14 cellular contexts compared by ENCODE assay signal in genomic region chr13:39044536-39044935, GRCh38.
DNase-seq lines count a peak whose midpoint lies in the region; ATAC-seq and TF ChIP-seq lines count a peak whose summit lies in the region.
"Had no signal": no experiment of that assay in that cellular context is flagged by ENCODE, and none has a peak within 500 bp of the region (broad histone marks: within the 10 kb centered on the region; RNA-seq: fewer than 3 reads in every experiment).

No MANE protein-coding gene starts in this region.

- peaks cover 0 to 31% of the 10 kb centered on the region in 2 experiments; a peak in 2 of 3 replicates for H3K36me3 ChIP-seq in HEK293 (ENCODE audit: control insufficient read depth in 2 of 2, insufficient read depth in 1 of 2, low read length in 2 of 2)

- peak; percentile 32 for DNase-seq in GM13976 (ENCODE audit: low spot score)
- no peak for DNase-seq in NCI-H146 treated with DMSO at 0.1 percent for 48 hours (lab: John Stamatoyannopoulos, UW; ENCODE audit: unreplicated experiment)
- no peak for DNase-seq in cerebellar nuclear complex (lab: John Stamatoyannopoulos, UW)
- no peak for DNase-seq in activated effector memory CD4-positive, alpha-beta T cell treated with Interleukin-2 at 50 U/mL for 16 hours
- DNase-seq in activated naive CD4-positive, alpha-beta T cell treated with anti-CD3 and anti-CD28 coated beads, Interleukin-2, amount 50 U/mL, for 16 hours, result no peak
- DNase-seq: activated CD4-positive, alpha-beta T cell treated with anti-CD3 and anti-CD28 coated beads for 48 hours; activated naive CD4-positive, alpha-beta T cell treated with anti-CD3 and anti-CD28 coated beads, Interleukin-2, amount 10 ng/mL, durations not matched to agents 7 days and 5 days; NCI-H2171; PC-3; T-cell had no signal

- H3K27ac ChIP-seq in HEK293 (ENCODE audit: extremely low read depth, low read depth, low read length), result no peak overlapping the region

- 0 out of 2 replicates have a peak, but pooled peaks cover 3% of the 10 kb centered on the region for H3K4me1 ChIP-seq in HEK293 (ENCODE audit: control insufficient read depth, insufficient read depth, low read length)

- H3K9me3 ChIP-seq in HEK293 (ENCODE audit: control insufficient read depth, insufficient read depth, low read depth, low read length), result no peaks in the 10 kb centered on the region

- CTCF ChIA-PET in HEK293 (lab: Yijun Ruan, JAX), result no interaction called here

- in situ Hi-C loops in GM13976 (cut with MboI; ENCODE audit: low sequenced_read_pairs, unreplicated experiment), result no loop called here

- no peak overlapping the region for H3K4me3 ChIP-seq in HEK293 (ENCODE audit: low read depth, low read length)
- H3K4me3 ChIP-seq: lung had no signal

- POLR2A ChIA-PET in HEK293 (lab: Yijun Ruan, JAX), result no interaction called here

- no peak for TF ChIP-seq CTCF in GM13976 (IDR thresholded peaks at IDR 0.05; ENCODE audit: borderline replicate concordance, control extremely low read depth, extremely low read depth, insufficient read depth, missing control alignments)
- TF ChIP-seq CTCF in HEK293 (tag by site-specific recombination; IDR thresholded peaks at IDR 0.05), result no peak

- ATAC-seq in GM19328 (IDR thresholded peaks at IDR 0.05; ENCODE audit: unreplicated experiment) (peak; percentile 72), HG03135 (IDR thresholded peaks at IDR 0.05; ENCODE audit: unreplicated experiment) (peak; percentile 47)
- ATAC-seq: PC-3, T-cell had no signal

TF ChIP-seq in HEK293, 187 proteins besides CTCF, POLR2A, EP300 and RAD21:
- TF ChIP-seq PRDM1 (tag by site-specific recombination; IDR thresholded peaks at IDR 0.05), result peak; percentile 61; the same call in 1 of the 2 replicates
- no peak for TF ChIP-seq ZNF521 (tag by site-specific recombination; IDR thresholded peaks at IDR 0.05)
